ENCODE assay signal across 33 cellular contexts in genomic region chr14:64045091-64045490, GRCh38.
DNase-seq lines count a peak whose midpoint lies in the region; ATAC-seq lines count a peak whose summit lies in the region.
"Had no signal": no experiment of that assay in that cellular context is flagged by ENCODE, and none has a peak within 500 bp of the region (broad histone marks: within the 10 kb centered on the region; RNA-seq: fewer than 3 reads in every experiment).

No MANE protein-coding gene starts in this region.

- H3K9me3 ChIP-seq in trophoblast cell (ENCODE audit: insufficient read depth, low read depth, low read length), result no peaks in the 10 kb centered on the region
- H3K9me3 ChIP-seq: A549, BE2C, Caco-2 had no signal

- H3K36me3 ChIP-seq in trophoblast cell (ENCODE audit: control insufficient read depth in 1 of 2, insufficient read depth in 2 of 2, low read length in 2 of 2), result peaks cover 0 to 4% of the 10 kb centered on the region in 2 experiments
- H3K36me3 ChIP-seq: BE2C had no signal

- H4K12ac ChIP-seq in trophoblast cell (ENCODE audit: low read depth, low read length), result no peak overlapping the region

- H3K27ac Mint-ChIP-seq in stimulated activated effector memory CD8-positive, alpha-beta T cell treated with anti-CD3 and anti-CD28 coated beads, Interleukin-12 subunit alpha, Interleukin-12 subunit beta, amount 100 ng/mL, for 72 hours, result peak overlapping the region; percentile 17
- H3K27ac Mint-ChIP-seq in stimulated activated naive CD8-positive, alpha-beta T cell treated with anti-CD3 and anti-CD28 coated beads, Interleukin-15, amount 100 ng/mL, for 72 hours, result no peak overlapping the region
- H3K27ac Mint-ChIP-seq: B cell; CD14-positive monocyte; CD4-positive, alpha-beta T cell; CD8-positive, alpha-beta T cell had no signal

- H3K4me1 Mint-ChIP-seq in stimulated activated effector memory CD8-positive, alpha-beta T cell treated with anti-CD3 and anti-CD28 coated beads, Interleukin-12 subunit alpha, Interleukin-12 subunit beta, amount 100 ng/mL, for 72 hours, result no peaks in the 10 kb centered on the region
- no peaks in the 10 kb centered on the region for H3K4me1 Mint-ChIP-seq in stimulated activated naive CD8-positive, alpha-beta T cell treated with anti-CD3 and anti-CD28 coated beads, Interleukin-15, amount 100 ng/mL, for 72 hours
- H3K4me1 Mint-ChIP-seq: B cell, CD14-positive monocyte had no signal

- H4K8ac ChIP-seq in trophoblast cell (ENCODE audit: low read depth, low read length), result no peak overlapping the region

- H3K27ac ChIP-seq in trophoblast cell (ENCODE audit: low read depth, low read length), result peak overlapping the region; percentile 53
- H3K27ac ChIP-seq: 22Rv1; A549; BLaER1; BLaER1 treated with 17β-estradiol and CSF1 and Interleukin-3, amounts not matched to agents 10 nM and 100 nM; C4-2B had no signal

- no peak overlapping the region for H3K4ac ChIP-seq in trophoblast cell (ENCODE audit: low read depth, low read length)

- peaks cover 24% of the 10 kb centered on the region for H3K36me3 Mint-ChIP-seq in stimulated activated effector memory CD8-positive, alpha-beta T cell treated with anti-CD3 and anti-CD28 coated beads, Interleukin-12 subunit alpha, Interleukin-12 subunit beta, amount 100 ng/mL, for 72 hours
- H3K36me3 Mint-ChIP-seq: CD14-positive monocyte had no signal

- H2BK120ac ChIP-seq in trophoblast cell (ENCODE audit: insufficient read depth, low read length, poor library complexity), result no peak overlapping the region

- no peaks in the 10 kb centered on the region for H3K27me3 ChIP-seq in trophoblast cell (ENCODE audit: insufficient read depth, low read length)
- H3K27me3 ChIP-seq: BE2C; BLaER1; BLaER1 treated with 17β-estradiol and CSF1 and Interleukin-3, amounts not matched to agents 10 nM and 100 nM had no signal

- H2BK12ac ChIP-seq in trophoblast cell (ENCODE audit: low read length), result no peak overlapping the region

- H2AK5ac ChIP-seq in trophoblast cell (ENCODE audit: low read length), result no peak overlapping the region

- no peak overlapping the region for H2BK5ac ChIP-seq in trophoblast cell (ENCODE audit: low read depth, low read length, poor library complexity)

- H3K4me3 ChIP-seq in trophoblast cell (ENCODE audit: low read depth, low read length), result no peak overlapping the region
- H3K4me3 ChIP-seq: A549; BLaER1; BLaER1 treated with 17β-estradiol and CSF1 and Interleukin-3, amounts not matched to agents 10 nM and 100 nM had no signal

- no CpG with 5 or more reads among the region's 2 CpGs for WGBS in trophoblast cell (ENCODE audit: extremely low coverage, insufficient coverage, insufficient read length)

- H4K91ac ChIP-seq in trophoblast cell (ENCODE audit: low read depth, low read length), result no peak overlapping the region

- no peak overlapping the region for H3K23ac ChIP-seq in trophoblast cell (ENCODE audit: low read length)

- DNase-seq in amniotic epithelial cell (ENCODE audit: low read depth), result peak; percentile 61
- peak in 1 of 2 donors; percentile 80 for DNase-seq in trophoblast cell
- no peak for DNase-seq in stimulated activated effector memory CD8-positive, alpha-beta T cell treated with anti-CD3 and anti-CD28 coated beads, Interleukin-12 subunit alpha, Interleukin-12 subunit beta, amount 100 ng/mL, for 72 hours (ENCODE audit: low spot score in 2 of 2)
- no peak for DNase-seq in AG08396 (ENCODE audit: low spot score)
- no peak for DNase-seq in stimulated activated naive CD8-positive, alpha-beta T cell treated with anti-CD3 and anti-CD28 coated beads, Interleukin-15, amount 100 ng/mL, for 72 hours
- DNase-seq in activated gamma-delta T cell treated with Interleukin-2 at 50 U/mL for 16 hours, result no peak
- DNase-seq: 8988T; ACHN; AML-193; BE2C; C1 segment of cervical spinal cord; Caco-2; Calu3; CD4-positive, alpha-beta memory T cell; CD4-positive, alpha-beta T cell; CD4-positive, CD25-positive, alpha-beta regulatory T cell; CD8-positive, alpha-beta memory T cell; CD8-positive, alpha-beta T cell; COR-L47; DMS 273 treated with DMSO at 0.1 percent for 48 hours; DMS153; DMS53; DMS79; DMS79 treated with DMSO at 0.1 percent for 48 hours; DND-41; EL had no signal

- H3K9ac ChIP-seq in trophoblast cell (ENCODE audit: low read length), result no peak overlapping the region
- H3K9ac ChIP-seq: BLaER1; BLaER1 treated with 17β-estradiol and CSF1 and Interleukin-3, amounts not matched to agents 10 nM and 100 nM had no signal

- H3K79me1 ChIP-seq in trophoblast cell (ENCODE audit: low read length), result peaks cover 5% of the 10 kb centered on the region

- no peaks in the 10 kb centered on the region for H3K79me2 ChIP-seq in trophoblast cell (ENCODE audit: control insufficient read depth, insufficient read depth, low read length, poor library complexity)

- peaks cover 5% of the 10 kb centered on the region for H3K9me3 Mint-ChIP-seq in stimulated activated effector memory CD8-positive, alpha-beta T cell treated with anti-CD3 and anti-CD28 coated beads, Interleukin-12 subunit alpha, Interleukin-12 subunit beta, amount 100 ng/mL, for 72 hours
- peaks cover 13 to 14% of the 10 kb centered on the region in 2 donors for H3K9me3 Mint-ChIP-seq in stimulated activated naive CD8-positive, alpha-beta T cell treated with anti-CD3 and anti-CD28 coated beads, Interleukin-15, amount 100 ng/mL, for 72 hours

- H3K14ac ChIP-seq in trophoblast cell (ENCODE audit: low read length), result no peak overlapping the region

- ATAC-seq in stimulated activated effector memory CD8-positive, alpha-beta T cell treated with anti-CD3 and anti-CD28 coated beads, Interleukin-12 subunit alpha, Interleukin-12 subunit beta, amount 100 ng/mL, for 72 hours, result no peak
- no peak for ATAC-seq in stimulated activated naive CD8-positive, alpha-beta T cell treated with anti-CD3 and anti-CD28 coated beads, Interleukin-15, amount 100 ng/mL, for 72 hours
- ATAC-seq: A549; CD8-positive, alpha-beta T cell had no signal

- H3K4me3 Mint-ChIP-seq in stimulated activated effector memory CD8-positive, alpha-beta T cell treated with anti-CD3 and anti-CD28 coated beads, Interleukin-12 subunit alpha, Interleukin-12 subunit beta, amount 100 ng/mL, for 72 hours, result no peak overlapping the region
- H3K4me3 Mint-ChIP-seq in stimulated activated naive CD8-positive, alpha-beta T cell treated with anti-CD3 and anti-CD28 coated beads, Interleukin-15, amount 100 ng/mL, for 72 hours, result no peak overlapping the region
- H3K4me3 Mint-ChIP-seq: B cell; CD14-positive monocyte; CD4-positive, alpha-beta memory T cell; CD4-positive, alpha-beta T cell; CD4-positive, CD25-positive, alpha-beta regulatory T cell; CD8-positive, alpha-beta memory T cell; CD8-positive, alpha-beta T cell had no signal

- H2AFZ ChIP-seq in trophoblast cell (ENCODE audit: insufficient read depth, low read length, poor library complexity), result no peak overlapping the region

- H3K27me3 Mint-ChIP-seq in stimulated activated naive CD8-positive, alpha-beta T cell treated with anti-CD3 and anti-CD28 coated beads, Interleukin-15, amount 100 ng/mL, for 72 hours, result no peaks in the 10 kb centered on the region
- H3K27me3 Mint-ChIP-seq: B cell; CD4-positive, alpha-beta memory T cell; CD4-positive, alpha-beta T cell; CD4-positive, CD25-positive, alpha-beta regulatory T cell; CD8-positive, alpha-beta memory T cell had no signal

- no peak overlapping the region for H3K18ac ChIP-seq in trophoblast cell (ENCODE audit: low read length)

- no peaks in the 10 kb centered on the region for H3K4me1 ChIP-seq in trophoblast cell (ENCODE audit: control insufficient read depth in 1 of 2, insufficient read depth in 2 of 2, low read length in 2 of 2)
- H3K4me1 ChIP-seq: A549; BE2C; BLaER1 treated with 17β-estradiol and CSF1 and Interleukin-3, amounts not matched to agents 10 nM and 100 nM; Caco-2 had no signal

- H3K4me2 ChIP-seq in trophoblast cell (ENCODE audit: low read length), result no peak overlapping the region
- H3K4me2 ChIP-seq: A549; BLaER1; BLaER1 treated with 17β-estradiol and CSF1 and Interleukin-3, amounts not matched to agents 10 nM and 100 nM had no signal
